26 cellular contexts compared by ENCODE assay signal in the genomic region with DNA sequence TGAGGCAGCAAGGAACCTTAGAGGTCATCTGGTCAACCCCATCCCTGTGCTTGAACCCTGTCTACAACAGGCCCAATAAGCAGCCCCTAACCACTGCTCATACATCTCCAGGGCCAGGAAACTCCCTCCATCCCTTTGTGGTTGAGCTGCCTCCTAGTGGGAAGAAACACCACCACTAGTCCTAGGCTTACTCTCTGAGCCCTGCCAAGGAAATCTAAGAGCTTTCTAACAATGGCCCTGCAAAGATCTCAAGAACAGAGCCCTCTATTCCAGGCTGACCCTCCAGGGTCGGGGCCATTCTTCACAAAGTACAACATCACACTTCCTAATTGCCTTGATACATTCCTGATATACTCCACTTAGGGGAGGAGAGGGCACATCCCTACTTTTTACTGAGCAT. TPM values are rescaled to one million over a fixed set of nuclear protein-coding genes. Genes with fewer than 3 reads are reported as not detected.
A peak's percentile ranks its signal among the peaks of the same experiment; 100 is the strongest.
DNase-seq lines count a peak whose midpoint lies in the region; ATAC-seq and TF ChIP-seq lines count a peak whose summit lies in the region.
"Had no signal": no experiment of that assay in that cellular context is flagged by ENCODE, and none has a peak within 500 bp of the region (broad histone marks: within the 10 kb centered on the region; RNA-seq: fewer than 3 reads in every experiment).

No MANE protein-coding gene starts in this region.

- peaks cover 0 to 59% (median 58%) of the 10 kb centered on the region in 5 donors for H3K36me3 ChIP-seq in subcutaneous abdominal adipose tissue (ENCODE audit: control insufficient read depth in 5 of 5, insufficient read depth in 5 of 5, low read length in 5 of 5)
- H3K36me3 ChIP-seq in MM.1S (replicated peaks; ENCODE audit: insufficient read depth, low read length) = peaks cover 15% of the 10 kb centered on the region

- no peaks in the 10 kb centered on the region for H3K9me2 ChIP-seq in MM.1S (replicated peaks; ENCODE audit: insufficient read depth, low read length)

- H2AFZ ChIP-seq in MM.1S (ENCODE audit: low read length) = no peak overlapping the region

- no peak for ATAC-seq in activated naive CD8-positive, alpha-beta T cell treated with anti-CD3 and anti-CD28 coated beads, Interleukin-2, amount 50 U/mL, for 24 hours
- no peak for ATAC-seq in GM19023 (IDR thresholded peaks at IDR 0.05; ENCODE audit: unreplicated experiment)
- ATAC-seq: body of pancreas, foreskin keratinocyte, lower lobe of right lung had no signal

- intact Hi-C loops in activated T-helper 1 cell treated with anti-CD3 and anti-CD28 coated beads, Interleukin-12 subunit alpha, Interleukin-12 subunit beta, Interleukin-2, Interleukin-4 antibody, amounts not matched to agents 30 ng/mL and 10 ng/mL and 1 ng/mL, durations not matched to agents 14 hours and 24 hours and 36 hours (cut with micrococcal nuclease) = no loop called here

- no peaks in the 10 kb centered on the region for H3K9me3 Mint-ChIP-seq in activated naive CD8-positive, alpha-beta T cell treated with anti-CD3 and anti-CD28 coated beads for 36 hours
- no peaks in the 10 kb centered on the region for H3K9me3 Mint-ChIP-seq in activated naive CD8-positive, alpha-beta T cell treated with anti-CD3 and anti-CD28 coated beads, Interleukin-2, amount 50 U/mL, for 24 hours
- no peaks in the 10 kb centered on the region for H3K9me3 Mint-ChIP-seq in activated T-helper 1 cell treated with anti-CD3 and anti-CD28 coated beads, Interleukin-12 subunit alpha, Interleukin-12 subunit beta, Interleukin-2, Interleukin-4 antibody, amounts not matched to agents 30 ng/mL and 10 ng/mL and 1 ng/mL, durations not matched to agents 14 hours and 24 hours and 36 hours
- H3K9me3 Mint-ChIP-seq: CD4-positive, alpha-beta T cell had no signal

- peaks cover 63% of the 10 kb centered on the region for H3K79me2 ChIP-seq in MM.1S (ENCODE audit: low read length)

- H3K9ac ChIP-seq in subcutaneous abdominal adipose tissue (ENCODE audit: low read length in 5 of 5) (no peak overlapping the region), MM.1S (ENCODE audit: low read length) (no peak overlapping the region)

- no peak overlapping the region for H3K4me3 Mint-ChIP-seq in activated naive CD8-positive, alpha-beta T cell treated with anti-CD3 and anti-CD28 coated beads for 36 hours
- H3K4me3 Mint-ChIP-seq in activated naive CD8-positive, alpha-beta T cell treated with anti-CD3 and anti-CD28 coated beads, Interleukin-2, amount 50 U/mL, for 24 hours = no peak overlapping the region
- H3K4me3 Mint-ChIP-seq in activated T-helper 1 cell treated with anti-CD3 and anti-CD28 coated beads, Interleukin-12 subunit alpha, Interleukin-12 subunit beta, Interleukin-2, Interleukin-4 antibody, amounts not matched to agents 30 ng/mL and 10 ng/mL and 1 ng/mL, durations not matched to agents 14 hours and 24 hours and 36 hours = no peak overlapping the region
- H3K4me3 Mint-ChIP-seq: CD4-positive, alpha-beta T cell had no signal

- peaks cover 15% of the 10 kb centered on the region for H3K36me3 Mint-ChIP-seq in activated naive CD8-positive, alpha-beta T cell treated with anti-CD3 and anti-CD28 coated beads for 36 hours
- H3K36me3 Mint-ChIP-seq in activated naive CD8-positive, alpha-beta T cell treated with anti-CD3 and anti-CD28 coated beads, Interleukin-2, amount 50 U/mL, for 24 hours (ENCODE audit: low read depth) = peaks cover 53% of the 10 kb centered on the region
- peaks cover 46% of the 10 kb centered on the region for H3K36me3 Mint-ChIP-seq in activated T-helper 1 cell treated with anti-CD3 and anti-CD28 coated beads, Interleukin-12 subunit alpha, Interleukin-12 subunit beta, Interleukin-2, Interleukin-4 antibody, amounts not matched to agents 30 ng/mL and 10 ng/mL and 1 ng/mL, durations not matched to agents 14 hours and 24 hours and 36 hours (ENCODE audit: low read depth)

- no peak overlapping the region for H3K4me2 ChIP-seq in MM.1S (ENCODE audit: low read depth, low read length)

- H3K4me1 Mint-ChIP-seq in activated naive CD8-positive, alpha-beta T cell treated with anti-CD3 and anti-CD28 coated beads for 36 hours = peaks cover 18% of the 10 kb centered on the region
- peaks cover 29% of the 10 kb centered on the region for H3K4me1 Mint-ChIP-seq in activated naive CD8-positive, alpha-beta T cell treated with anti-CD3 and anti-CD28 coated beads, Interleukin-2, amount 50 U/mL, for 24 hours
- peaks cover 32% of the 10 kb centered on the region for H3K4me1 Mint-ChIP-seq in activated T-helper 1 cell treated with anti-CD3 and anti-CD28 coated beads, Interleukin-12 subunit alpha, Interleukin-12 subunit beta, Interleukin-2, Interleukin-4 antibody, amounts not matched to agents 30 ng/mL and 10 ng/mL and 1 ng/mL, durations not matched to agents 14 hours and 24 hours and 36 hours (ENCODE audit: low read depth)

- no peak for DNase-seq in activated naive CD8-positive, alpha-beta T cell treated with anti-CD3 and anti-CD28 coated beads for 36 hours
- no peak for DNase-seq in activated naive CD8-positive, alpha-beta T cell treated with anti-CD3 and anti-CD28 coated beads, Interleukin-2, amount 50 U/mL, for 24 hours
- DNase-seq in activated T-helper 1 cell treated with anti-CD3 and anti-CD28 coated beads, Interleukin-12 subunit alpha, Interleukin-12 subunit beta, Interleukin-2, Interleukin-4 antibody, amounts not matched to agents 30 ng/mL and 10 ng/mL and 1 ng/mL, durations not matched to agents 14 hours and 24 hours and 36 hours (ENCODE audit: low spot score) = no peak
- DNase-seq in fibroblast of mammary gland (ENCODE audit: low read depth) (peak; percentile 30), GM03348 (ENCODE audit: low spot score) (no peak), MM.1S (no peak)
- DNase-seq: activated CD8-positive, alpha-beta memory T cell treated with anti-CD3 and anti-CD28 coated beads, Interleukin-2, amount 50 U/mL, for 4 hours; activated naive CD4-positive, alpha-beta T cell treated with anti-CD3 and anti-CD28 coated beads, Interleukin-2, amount 50 U/mL, for 16 hours; body of pancreas; CD4-positive, alpha-beta T cell; cortex of kidney; foreskin keratinocyte; hypothalamus; Kasumi-1; lower lobe of right lung; NCI-H1105; NCI-H2081 treated with DMSO at 0.1 percent for 48 hours; NCI-H510A; NK-92 treated with Interleukin-12 subunit alpha and Interleukin-12 subunit beta, amount 100 ng/mL, for 24 hours; occipital lobe; substantia nigra; T-helper 2 cell had no signal

- 0 out of 2 replicates have a peak, but pooled peaks cover 5% of the 10 kb centered on the region for H4K20me1 ChIP-seq in MM.1S (ENCODE audit: insufficient read depth, low read length)

- H3K27ac ChIP-seq in subcutaneous abdominal adipose tissue (ENCODE audit: low read depth, low read length) (peak overlapping the region; percentile 74), MM.1S (ENCODE audit: low read length) (no peak overlapping the region)
- H3K27ac ChIP-seq: body of pancreas, foreskin keratinocyte, lower lobe of right lung, right atrium auricular region, VCaP had no signal

- H3K4me1 ChIP-seq in subcutaneous abdominal adipose tissue (ENCODE audit: control insufficient read depth in 5 of 5, insufficient read depth in 5 of 5, low read length in 5 of 5) = peaks cover 5 to 55% (median 33%) of the 10 kb centered on the region in 5 donors
- peaks cover 6% of the 10 kb centered on the region; the same call in 1 of the 2 replicates for H3K4me1 ChIP-seq in MM.1S (ENCODE audit: low read length)

- TF ChIP-seq CTCF in fibroblast of mammary gland (conservative IDR thresholded peaks at IDR 0.05; ENCODE audit: control insufficient read depth, insufficient read depth, low read depth, low read length) = peak; percentile 29
- no peak for TF ChIP-seq CTCF in MM.1S (IDR thresholded peaks at IDR 0.05; ENCODE audit: low read length)

- no peaks in the 10 kb centered on the region for H3F3A ChIP-seq in MM.1S (ENCODE audit: insufficient read depth, low read length)

- H3K27ac Mint-ChIP-seq in activated naive CD8-positive, alpha-beta T cell treated with anti-CD3 and anti-CD28 coated beads for 36 hours = peak overlapping the region; percentile 32
- H3K27ac Mint-ChIP-seq in activated naive CD8-positive, alpha-beta T cell treated with anti-CD3 and anti-CD28 coated beads, Interleukin-2, amount 50 U/mL, for 24 hours = no peak overlapping the region
- peak overlapping the region; percentile 9 for H3K27ac Mint-ChIP-seq in activated T-helper 1 cell treated with anti-CD3 and anti-CD28 coated beads, Interleukin-12 subunit alpha, Interleukin-12 subunit beta, Interleukin-2, Interleukin-4 antibody, amounts not matched to agents 30 ng/mL and 10 ng/mL and 1 ng/mL, durations not matched to agents 14 hours and 24 hours and 36 hours
- H3K27ac Mint-ChIP-seq: CD4-positive, alpha-beta T cell had no signal

- H3K4me3 ChIP-seq in fibroblast of mammary gland (ENCODE audit: control insufficient read depth, low read depth, low read length) (no peak overlapping the region), subcutaneous abdominal adipose tissue (ENCODE audit: low read depth in 1 of 5, low read length in 5 of 5) (no peak overlapping the region), MM.1S (ENCODE audit: low read length) (no peak overlapping the region)
- H3K4me3 ChIP-seq: body of pancreas, lower lobe of right lung, right atrium auricular region had no signal

- H3K27me3 Mint-ChIP-seq in activated naive CD8-positive, alpha-beta T cell treated with anti-CD3 and anti-CD28 coated beads for 36 hours = no peaks in the 10 kb centered on the region
- no peaks in the 10 kb centered on the region for H3K27me3 Mint-ChIP-seq in activated naive CD8-positive, alpha-beta T cell treated with anti-CD3 and anti-CD28 coated beads, Interleukin-2, amount 50 U/mL, for 24 hours
- H3K27me3 Mint-ChIP-seq in activated T-helper 1 cell treated with anti-CD3 and anti-CD28 coated beads, Interleukin-12 subunit alpha, Interleukin-12 subunit beta, Interleukin-2, Interleukin-4 antibody, amounts not matched to agents 30 ng/mL and 10 ng/mL and 1 ng/mL, durations not matched to agents 14 hours and 24 hours and 36 hours (ENCODE audit: insufficient read depth) = no peaks in the 10 kb centered on the region
- H3K27me3 Mint-ChIP-seq: CD4-positive, alpha-beta T cell had no signal

- H3K27me3 ChIP-seq in subcutaneous abdominal adipose tissue (ENCODE audit: control insufficient read depth in 5 of 5, insufficient read depth in 4 of 5, low read length in 5 of 5) (no peaks in the 10 kb centered on the region), MM.1S (replicated peaks; ENCODE audit: insufficient read depth, low read length) (no peaks in the 10 kb centered on the region)
- H3K27me3 ChIP-seq: body of pancreas, foreskin keratinocyte, right atrium auricular region had no signal

- H3K9me3 ChIP-seq in subcutaneous abdominal adipose tissue (ENCODE audit: control insufficient read depth in 5 of 5, low read length in 5 of 5) (no peaks in the 10 kb centered on the region), MM.1S (replicated peaks; ENCODE audit: insufficient read depth, low read length) (no peaks in the 10 kb centered on the region)
- H3K9me3 ChIP-seq: body of pancreas, lower lobe of right lung, right atrium auricular region had no signal

RNA-seq across cellular contexts. Expression of gene ACLY, which starts 5.8 kb away (rescaled TPM):
- 100 to 1,000 TPM; 197 to 202 TPM for total RNA-seq in activated naive CD8-positive, alpha-beta T cell treated with anti-CD3 and anti-CD28 coated beads for 36 hours
- 200 and 211 TPM in 2 replicates for total RNA-seq in activated T-helper 1 cell treated with anti-CD3 and anti-CD28 coated beads, Interleukin-12 subunit alpha, Interleukin-12 subunit beta, Interleukin-2, Interleukin-4 antibody, amounts not matched to agents 30 ng/mL and 10 ng/mL and 1 ng/mL, durations not matched to agents 14 hours and 24 hours and 36 hours

RNA-seq across cellular contexts. Expression of gene ODAD4, which starts 17.5 kb away (rescaled TPM):
- total RNA-seq in activated naive CD8-positive, alpha-beta T cell treated with anti-CD3 and anti-CD28 coated beads for 36 hours = under 1 TPM; 0.58 to 0.84 TPM
- total RNA-seq in activated T-helper 1 cell treated with anti-CD3 and anti-CD28 coated beads, Interleukin-12 subunit alpha, Interleukin-12 subunit beta, Interleukin-2, Interleukin-4 antibody, amounts not matched to agents 30 ng/mL and 10 ng/mL and 1 ng/mL, durations not matched to agents 14 hours and 24 hours and 36 hours = 0.39 and 0.73 TPM in 2 replicates

RNA-seq across cellular contexts. Expression of gene KLHL11, which starts 47.7 kb away (rescaled TPM):
- 10 to 100 TPM; 17.5 to 17.6 TPM for total RNA-seq in activated naive CD8-positive, alpha-beta T cell treated with anti-CD3 and anti-CD28 coated beads for 36 hours
- total RNA-seq in activated T-helper 1 cell treated with anti-CD3 and anti-CD28 coated beads, Interleukin-12 subunit alpha, Interleukin-12 subunit beta, Interleukin-2, Interleukin-4 antibody, amounts not matched to agents 30 ng/mL and 10 ng/mL and 1 ng/mL, durations not matched to agents 14 hours and 24 hours and 36 hours = 20.0 and 21.7 TPM in 2 replicates

RNA-seq across cellular contexts. Expression of gene CNP, which starts 53.7 kb away (rescaled TPM):
- total RNA-seq in activated naive CD8-positive, alpha-beta T cell treated with anti-CD3 and anti-CD28 coated beads for 36 hours = 10 to 100 TPM; 64.9 to 66.6 TPM
- total RNA-seq in activated T-helper 1 cell treated with anti-CD3 and anti-CD28 coated beads, Interleukin-12 subunit alpha, Interleukin-12 subunit beta, Interleukin-2, Interleukin-4 antibody, amounts not matched to agents 30 ng/mL and 10 ng/mL and 1 ng/mL, durations not matched to agents 14 hours and 24 hours and 36 hours = 89.1 and 89.8 TPM in 2 replicates
